In genomic region chr16:30927789-30928378, GRCh38 we compare ENCODE assay signal across 9 cellular contexts. TPM values are rescaled to one million over a fixed set of nuclear protein-coding genes. Genes with fewer than 3 reads are reported as not detected.
DNase-seq lines count a peak whose midpoint lies in the region; ATAC-seq, FAIRE-seq and TF ChIP-seq lines count a peak whose summit lies in the region.
"Had no signal": no experiment of that assay in that cellular context is flagged by ENCODE, and none has a peak within 500 bp of the region (broad histone marks: within the 10 kb centered on the region; RNA-seq: fewer than 3 reads in every experiment).

No MANE protein-coding gene starts in this region.

- H3K4me1 ChIP-seq in Karpas-422 (ENCODE audit: low read length), result peaks cover 13% of the 10 kb centered on the region
- H3K4me1 ChIP-seq in lung (ENCODE audit: control insufficient read depth in 2 of 2, insufficient read depth in 2 of 2, low read length in 2 of 2), result peaks cover 0 to 8% of the 10 kb centered on the region in 2 donors

- 73 to 79% methylated on average over 15 of the region's 15 CpGs for WGBS in lung, 2 donors

- H3K4me3 Mint-ChIP-seq in natural killer cell treated with Interleukin-12 subunit alpha and Interleukin-12 subunit beta and Interleukin-15 and Interleukin-18, amount 100 ng/mL, for 72 hours, result no peak overlapping the region
- H3K4me3 Mint-ChIP-seq: activated naive CD8-positive, alpha-beta T cell had no signal

- no peaks in the 10 kb centered on the region for H4K20me1 ChIP-seq in Karpas-422 (ENCODE audit: insufficient read depth, low read depth, low read length)

- no peak overlapping the region for H2AFZ ChIP-seq in Karpas-422 (ENCODE audit: low read length)

- H3K27me3 ChIP-seq in Karpas-422 (ENCODE audit: low read length), result no peaks in the 10 kb centered on the region
- no peaks in the 10 kb centered on the region for H3K27me3 ChIP-seq in lung (ENCODE audit: control insufficient read depth, insufficient read depth)

- no peaks in the 10 kb centered on the region for H3K9me2 ChIP-seq in Karpas-422 (replicated peaks; ENCODE audit: insufficient read depth, low read length)

- no peak overlapping the region for H3K27ac Mint-ChIP-seq in natural killer cell treated with Interleukin-12 subunit alpha and Interleukin-12 subunit beta and Interleukin-15 and Interleukin-18, amount 100 ng/mL, for 72 hours

- no peak overlapping the region for H3K9ac ChIP-seq in Karpas-422 (ENCODE audit: low read length)

- H3K9me3 Mint-ChIP-seq in natural killer cell treated with Interleukin-12 subunit alpha and Interleukin-12 subunit beta and Interleukin-15 and Interleukin-18, amount 100 ng/mL, for 72 hours, result no peaks in the 10 kb centered on the region

- H3K9me3 ChIP-seq in Karpas-422 (ENCODE audit: low read length), result no peaks in the 10 kb centered on the region
- H3K9me3 ChIP-seq in lung (ENCODE audit: control insufficient read depth in 2 of 2, insufficient read depth in 1 of 2, low read length in 1 of 2), result peaks cover 0 to 2% of the 10 kb centered on the region in 2 donors

- peaks cover 14% of the 10 kb centered on the region for H3K79me2 ChIP-seq in Karpas-422 (ENCODE audit: low read length)

- H3K4me3 ChIP-seq in Karpas-422 (ENCODE audit: low read length), result no peak overlapping the region
- no peak overlapping the region for H3K4me3 ChIP-seq in lung

- H3K27ac ChIP-seq in Karpas-422 (ENCODE audit: low read length) (no peak overlapping the region), lung (ENCODE audit: low read depth in 1 of 2, low read length in 1 of 2) (no peak overlapping the region)

- H3K4me2 ChIP-seq in Karpas-422 (ENCODE audit: low read depth, low read length, poor library complexity, severe bottlenecking), result no peak overlapping the region

- DNase-seq in D721Med (ENCODE audit: insufficient read length, low spot score) (peak; percentile 94), Karpas-422 (peak; percentile 89), OCI-M1 (lab: John Stamatoyannopoulos, UW) (peak; percentile 47), cerebellar nuclear complex (lab: John Stamatoyannopoulos, UW) (peak; percentile 87 to 98), lung (ENCODE audit: low spot score) (peak; percentile 56), CD1c-positive myeloid dendritic cell (ENCODE audit: extremely low spot score) (no peak)
- DNase-seq in natural killer cell treated with Interleukin-12 subunit alpha and Interleukin-12 subunit beta and Interleukin-15 and Interleukin-18, amount 100 ng/mL, for 72 hours (ENCODE audit: low spot score), result no peak

- no peaks in the 10 kb centered on the region for H3K27me3 Mint-ChIP-seq in natural killer cell treated with Interleukin-12 subunit alpha and Interleukin-12 subunit beta and Interleukin-15 and Interleukin-18, amount 100 ng/mL, for 72 hours
- H3K27me3 Mint-ChIP-seq: activated naive CD8-positive, alpha-beta T cell had no signal

- ATAC-seq in lung (ENCODE audit: insufficient read depth, low FRiP score) (no peak), HG03196 (IDR thresholded peaks at IDR 0.05; ENCODE audit: unreplicated experiment) (no peak)
- no peak for ATAC-seq in natural killer cell treated with Interleukin-12 subunit alpha and Interleukin-12 subunit beta and Interleukin-15 and Interleukin-18, amount 100 ng/mL, for 72 hours

- H3K36me3 ChIP-seq in Karpas-422 (ENCODE audit: insufficient read depth, low read length) (peaks cover 12% of the 10 kb centered on the region; the same call in 1 of the 2 replicates), lung (ENCODE audit: control insufficient read depth in 2 of 2, insufficient read depth in 2 of 2, low read length in 2 of 2) (peaks cover 3 to 35% of the 10 kb centered on the region in 2 donors)

- no peak for FAIRE-seq in D721Med (lab: Jason Lieb, UNC)

- TF ChIP-seq CTCF in D721Med (IDR thresholded peaks at IDR 0.05; ENCODE audit: insufficient read depth, missing control alignments) (no peak), lung (IDR thresholded peaks at IDR 0.05; ENCODE audit: control extremely low read depth, extremely low read depth) (no peak)

- peaks cover 10 to 13% of the 10 kb centered on the region in 2 donors for H3K4me1 Mint-ChIP-seq in natural killer cell treated with Interleukin-12 subunit alpha and Interleukin-12 subunit beta and Interleukin-15 and Interleukin-18, amount 100 ng/mL, for 72 hours (ENCODE audit: low read depth in 2 of 2)

- no peaks in the 10 kb centered on the region for H3K36me3 Mint-ChIP-seq in natural killer cell treated with Interleukin-12 subunit alpha and Interleukin-12 subunit beta and Interleukin-15 and Interleukin-18, amount 100 ng/mL, for 72 hours
- H3K36me3 Mint-ChIP-seq: activated naive CD8-positive, alpha-beta T cell had no signal

RNA-seq across cellular contexts. Expression of gene FBXL19, which starts 4.5 kb away (rescaled TPM):
- 24.5 and 59.5 TPM in 2 replicates for total RNA-seq in Karpas-422 (2014; rRNA removed; shearing (Covaris generic); ENCODE audit: low replicate concordance)
- 10 to 100 TPM; 10.6 to 17.3 TPM for total RNA-seq in lung
- polyA plus RNA-seq in lung, result 10 to 100 TPM; 10.3 to 15.8 TPM
- total RNA-seq in natural killer cell treated with Interleukin-12 subunit alpha and Interleukin-12 subunit beta and Interleukin-15 and Interleukin-18, amount 100 ng/mL, for 72 hours, result 10 to 100 TPM; 22.8 to 42.0 TPM

RNA-seq across cellular contexts. Expression of gene ORAI3, which starts 21.0 kb away (rescaled TPM):
- 34.0 and 60.7 TPM in 2 replicates for total RNA-seq in Karpas-422 (2014; rRNA removed; shearing (Covaris generic); ENCODE audit: low replicate concordance)
- total RNA-seq in lung, result 10 to 100 TPM; 23.9 to 27.4 TPM
- 10 to 100 TPM; 20.2 to 23.3 TPM for polyA plus RNA-seq in lung
- 10 to 100 TPM in 1 of 2 donors, 1 to 10 TPM in 1; 7.4 to 16.8 TPM for total RNA-seq in natural killer cell treated with Interleukin-12 subunit alpha and Interleukin-12 subunit beta and Interleukin-15 and Interleukin-18, amount 100 ng/mL, for 72 hours

RNA-seq across cellular contexts. Expression of gene SETD1A, which starts 29.7 kb away (rescaled TPM):
- 3.8 and 4.3 TPM in 2 replicates for total RNA-seq in Karpas-422 (2014; rRNA removed; shearing (Covaris generic); ENCODE audit: low replicate concordance)
- total RNA-seq in lung, result 10 to 100 TPM in 1 of 2 donors, 1 to 10 TPM in 1; 7.4 to 22.0 TPM
- 10 to 100 TPM in 1 of 2 donors, 1 to 10 TPM in 1; 8.7 to 13.1 TPM for polyA plus RNA-seq in lung
- total RNA-seq in natural killer cell treated with Interleukin-12 subunit alpha and Interleukin-12 subunit beta and Interleukin-15 and Interleukin-18, amount 100 ng/mL, for 72 hours, result 10 to 100 TPM; 27.5 to 40.0 TPM

RNA-seq across cellular contexts. Expression of gene CTF1, which starts 31.5 kb away (rescaled TPM):
- total RNA-seq in Karpas-422 (2014; rRNA removed; shearing (Covaris generic); ENCODE audit: low replicate concordance), result 0.94 and 1.1 TPM in 2 replicates
- total RNA-seq in lung, result 1 to 10 TPM; 4.7 to 9.8 TPM
- 1 to 10 TPM; 3.3 to 5.6 TPM for polyA plus RNA-seq in lung
- under 1 TPM; 0.17 to 0.36 TPM for total RNA-seq in natural killer cell treated with Interleukin-12 subunit alpha and Interleukin-12 subunit beta and Interleukin-15 and Interleukin-18, amount 100 ng/mL, for 72 hours

RNA-seq across cellular contexts. Expression of gene BCL7C, which starts 34.0 kb away (rescaled TPM):
- 27.4 and 59.7 TPM in 2 replicates for total RNA-seq in Karpas-422 (2014; rRNA removed; shearing (Covaris generic); ENCODE audit: low replicate concordance)
- total RNA-seq in lung, result 10 to 100 TPM; 25.7 to 30.9 TPM
- 10 to 100 TPM; 18.2 to 51.8 TPM for polyA plus RNA-seq in lung
- total RNA-seq in natural killer cell treated with Interleukin-12 subunit alpha and Interleukin-12 subunit beta and Interleukin-15 and Interleukin-18, amount 100 ng/mL, for 72 hours, result 10 to 100 TPM; 35.3 to 65.0 TPM

Comparison
In these comparisons a context has a peak if more than half of its experiments do, and no peak if none do; other contexts are left out.
1. DNase-seq: peak in D721Med (single experiment), Karpas-422 (single experiment), OCI-M1 (single experiment), cerebellar nuclear complex (2 of 2) and lung (single experiment); none in natural killer cell treated with Interleukin-12 subunit alpha and Interleukin-12 subunit beta and Interleukin-15 and Interleukin-18, amount 100 ng/mL, for 72 hours (single experiment) and CD1c-positive myeloid dendritic cell (single experiment).